Comparison of ENCODE assay signal across 20 cellular contexts in the genomic region with DNA sequence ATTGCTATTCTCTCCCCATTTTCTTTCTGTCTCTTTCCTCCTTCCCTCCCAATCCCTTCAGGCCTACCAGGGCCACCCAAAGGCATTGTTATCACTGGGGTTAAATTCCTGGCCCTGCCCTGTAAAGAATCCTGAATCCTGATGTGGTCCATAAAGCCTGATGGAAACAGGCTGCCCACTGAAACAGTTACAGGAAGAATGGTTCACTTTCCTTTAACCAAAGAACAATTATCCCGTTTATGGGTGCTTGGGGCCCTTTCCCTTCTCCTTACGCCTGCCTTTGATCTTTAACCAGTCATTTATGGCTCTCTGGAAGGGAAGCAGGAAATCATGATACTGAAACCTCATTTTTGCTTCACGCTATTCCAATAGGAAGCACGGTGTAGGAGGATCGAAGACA.
DNase-seq lines count a peak whose midpoint lies in the region; ATAC-seq and TF ChIP-seq lines count a peak whose summit lies in the region.
"Had no signal": no experiment of that assay in that cellular context is flagged by ENCODE, and none has a peak within 500 bp of the region (broad histone marks: within the 10 kb centered on the region; RNA-seq: fewer than 3 reads in every experiment).

No MANE protein-coding gene starts in this region.

- peak overlapping the region; percentile 21 for H3K4me3 Mint-ChIP-seq in nephron progenitor cell
- H3K4me3 Mint-ChIP-seq: CD4-positive, CD25-positive, alpha-beta regulatory T cell had no signal

- H3K4me2 ChIP-seq in hepatocyte, result no peak overlapping the region
- H3K4me2 ChIP-seq in smooth muscle cell, result no peak overlapping the region
- H3K4me2 ChIP-seq: KMS-11 had no signal

- 43% methylated on average over 5 of the region's 5 CpGs for WGBS in hepatocyte (ENCODE audit: low lambda C conversion rate, missing lambda C conversion rate)
- 60% methylated on average over 5 of the region's 5 CpGs for WGBS in smooth muscle cell (ENCODE audit: low lambda C conversion rate)

- H3K27ac Mint-ChIP-seq in nephron progenitor cell, result no peak overlapping the region
- H3K27ac Mint-ChIP-seq: CD4-positive, CD25-positive, alpha-beta regulatory T cell had no signal

- H3K27me3 ChIP-seq in Panc1 (ENCODE audit: control insufficient read depth, insufficient read depth, low read length) (no peaks in the 10 kb centered on the region), hepatocyte (peaks cover 7% of the 10 kb centered on the region), vagina (no peaks in the 10 kb centered on the region), smooth muscle cell (ENCODE audit: low read depth) (no peaks in the 10 kb centered on the region)
- H3K27me3 ChIP-seq: Peyer's patch had no signal

- H3K9me3 Mint-ChIP-seq in nephron progenitor cell, result peaks cover 8% of the 10 kb centered on the region

- TF ChIP-seq CTCF in Panc1 (IDR thresholded peaks at IDR 0.05) (no peak), hepatocyte (IDR thresholded peaks at IDR 0.05; ENCODE audit: poor library complexity) (no peak), nephron progenitor cell (IDR thresholded peaks at IDR 0.05) (no peak), vagina (IDR thresholded peaks at IDR 0.05) (no peak), smooth muscle cell (IDR thresholded peaks at IDR 0.05; ENCODE audit: borderline replicate concordance, insufficient read depth, poor library complexity, severe bottlenecking) (no peak)

- H3K27me3 Mint-ChIP-seq in nephron progenitor cell (ENCODE audit: low read depth, poor library complexity), result peaks cover 39% of the 10 kb centered on the region

- H3K36me3 Mint-ChIP-seq in nephron progenitor cell (ENCODE audit: low read depth), result peaks cover 5% of the 10 kb centered on the region
- H3K36me3 Mint-ChIP-seq: CD4-positive, CD25-positive, alpha-beta regulatory T cell had no signal

- H3K9ac ChIP-seq in smooth muscle cell (ENCODE audit: low read depth), result no peak overlapping the region
- H3K9ac ChIP-seq: KMS-11 had no signal

- TSS peak; percentile 37 for BruUV-seq in Panc1 (replicated peaks; lab: Mats Ljungman, UMichigan)

- H4K20me1 ChIP-seq in hepatocyte (ENCODE audit: insufficient read depth, poor library complexity, severe bottlenecking), result no peaks in the 10 kb centered on the region
- H4K20me1 ChIP-seq in smooth muscle cell (ENCODE audit: low read depth), result no peaks in the 10 kb centered on the region

- CTCF ChIA-PET in Panc1 (lab: Charles Lee), result no interaction called here

- in situ Hi-C loops in Panc1 (cut with HindIII; ENCODE audit: low pct_unique_long_range_greater_than_20kb, low sequenced_read_pairs), result no loop called here

- H3K4me1 Mint-ChIP-seq in nephron progenitor cell, result peaks cover 56% of the 10 kb centered on the region

- H3K4me1 ChIP-seq in Panc1 (ENCODE audit: control insufficient read depth, insufficient read depth, low read length), result peaks cover 53% of the 10 kb centered on the region
- H3K4me1 ChIP-seq in hepatocyte (ENCODE audit: insufficient read depth), result peaks cover 3% of the 10 kb centered on the region
- peaks cover 4% of the 10 kb centered on the region for H3K4me1 ChIP-seq in vagina
- H3K4me1 ChIP-seq in smooth muscle cell (ENCODE audit: low read depth), result peaks cover 20% of the 10 kb centered on the region
- H3K4me1 ChIP-seq: BE2C had no signal

- intact Hi-C loops in Panc1 (cut with micrococcal nuclease; ENCODE audit: unreplicated experiment), result loop anchor here (5.0 to 10.0 kb wide), 3 partner anchors 93 to 355 kb away; partner anchors contain the start of gene SKIDA1
- intact Hi-C loops in vagina (cut with DNase I), result no loop called here

- H3K36me3 ChIP-seq in Panc1 (ENCODE audit: control insufficient read depth, insufficient read depth, low read length), result peaks cover 2% of the 10 kb centered on the region
- no peaks in the 10 kb centered on the region for H3K36me3 ChIP-seq in hepatocyte (replicated peaks; ENCODE audit: insufficient read depth, low read depth)
- no peaks in the 10 kb centered on the region for H3K36me3 ChIP-seq in vagina
- H3K36me3 ChIP-seq in smooth muscle cell (ENCODE audit: low read depth), result no peaks in the 10 kb centered on the region
- H3K36me3 ChIP-seq: BE2C, Peyer's patch, SJSA1 had no signal

- POLR2A ChIA-PET in Panc1 (lab: Charles Lee), result no interaction called here

- H3K27ac ChIP-seq in Panc1 (ENCODE audit: low read length) (peak overlapping the region; percentile 79), hepatocyte (no peak overlapping the region), vagina (no peak overlapping the region), smooth muscle cell (ENCODE audit: low read depth) (no peak overlapping the region)
- H3K27ac ChIP-seq: KMS-11, Peyer's patch, SJSA1 had no signal

- no peak for ATAC-seq in Panc1
- ATAC-seq: GM12878 had no signal

- no peaks in the 10 kb centered on the region for H3F3A ChIP-seq in smooth muscle cell (ENCODE audit: low read depth)

- H3K9me3 ChIP-seq in Panc1 (ENCODE audit: control insufficient read depth, insufficient read depth, low read depth, low read length) (no peaks in the 10 kb centered on the region), hepatocyte (ENCODE audit: low read depth) (no peaks in the 10 kb centered on the region), vagina (no peaks in the 10 kb centered on the region), smooth muscle cell (replicated peaks; ENCODE audit: low read depth) (no peaks in the 10 kb centered on the region)
- H3K9me3 ChIP-seq: BE2C, Peyer's patch had no signal

- DNase-seq in Panc1 (ENCODE audit: low read depth, low spot score), result no peak
- DNase-seq in hepatocyte (ENCODE audit: low spot score), result peak; percentile 16
- DNase-seq in nephron progenitor cell, result no peak
- no peak for DNase-seq in C1 segment of cervical spinal cord (lab: John Stamatoyannopoulos, UW)
- no peak for DNase-seq in stimulated activated CD4-positive, alpha-beta T cell treated with anti-CD3 and anti-CD28 coated beads, Interleukin-2, amount 100 ng/mL, for 48 hours
- DNase-seq in vagina (ENCODE audit: extremely low spot score in 2 of 2), result no peak
- no peak for DNase-seq in smooth muscle cell (lab: John Stamatoyannopoulos, UW; ENCODE audit: unreplicated experiment)
- DNase-seq: BE2C; CD4-positive, CD25-positive, alpha-beta regulatory T cell; DMS79 treated with DMSO at 0.1 percent for 48 hours; IMR-90; MV-4-11; NCI-H1417; NCI-H1694 treated with DMSO at 0.1 percent for 48 hours; NCI-H2081 treated with DMSO at 0.1 percent for 48 hours; NCI-H446; Peyer's patch had no signal

- H2AFZ ChIP-seq in hepatocyte (no peak overlapping the region), smooth muscle cell (ENCODE audit: low read depth) (no peak overlapping the region)

- no peaks in the 10 kb centered on the region for H3K9me2 ChIP-seq in hepatocyte (replicated peaks; ENCODE audit: insufficient read depth)

- H3K79me2 ChIP-seq in hepatocyte (no peaks in the 10 kb centered on the region), smooth muscle cell (ENCODE audit: low read depth) (no peaks in the 10 kb centered on the region)

- H3K4me3 ChIP-seq in Panc1 (ENCODE audit: low read depth in 2 of 2, low read length in 2 of 2), result 0 out of 4 replicates have a peak overlapping the region, but pooled peaks of 1 of the 2 experiments have one; percentile 9
- H3K4me3 ChIP-seq in hepatocyte, result no peak overlapping the region
- H3K4me3 ChIP-seq in vagina, result no peak overlapping the region
- no peak overlapping the region for H3K4me3 ChIP-seq in smooth muscle cell
- H3K4me3 ChIP-seq: GM12878, Peyer's patch, SJSA1 had no signal

- no peak for TF ChIP-seq POLR2A in vagina (IDR thresholded peaks at IDR 0.05)
